In the genomic region with DNA sequence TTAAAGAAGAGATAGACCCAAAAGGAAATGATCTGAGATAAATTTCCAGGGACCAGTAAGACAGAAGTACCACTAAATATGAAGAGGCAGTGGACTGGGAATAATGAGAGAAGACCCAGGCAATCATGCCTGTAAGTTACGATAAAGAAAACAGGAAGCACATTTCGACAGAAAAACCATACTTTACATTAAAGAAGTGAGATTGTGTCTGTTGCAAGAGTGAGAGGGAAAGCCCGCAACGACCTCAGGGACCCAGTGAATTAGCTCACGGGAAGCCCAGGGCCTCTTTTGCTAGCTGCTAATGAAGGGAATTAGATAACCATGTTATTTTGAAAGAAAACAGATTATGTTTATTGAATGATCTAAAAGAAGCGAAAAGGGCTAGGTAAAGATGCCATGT, we compare ENCODE assay signal across 12 cellular contexts. TPM values are rescaled to one million over a fixed set of nuclear protein-coding genes. Genes with fewer than 3 reads are reported as not detected.
DNase-seq lines count a peak whose midpoint lies in the region; ATAC-seq and TF ChIP-seq lines count a peak whose summit lies in the region.
"Had no signal": no experiment of that assay in that cellular context is flagged by ENCODE, and none has a peak within 500 bp of the region (broad histone marks: within the 10 kb centered on the region; RNA-seq: fewer than 3 reads in every experiment).

No MANE protein-coding gene starts in this region.

- H3K18ac ChIP-seq in mesenchymal stem cell (ENCODE audit: low read depth in 1 of 2, low read length in 2 of 2), result no peak overlapping the region

- no peak overlapping the region for H2BK5ac ChIP-seq in mesenchymal stem cell (ENCODE audit: low read depth, low read length, poor library complexity, severe bottlenecking)

- H3K4me1 ChIP-seq in mesenchymal stem cell (ENCODE audit: control insufficient read depth, insufficient read depth, low read depth, low read length), result no peaks in the 10 kb centered on the region

- no peaks in the 10 kb centered on the region for H3K9me3 ChIP-seq in mesenchymal stem cell (ENCODE audit: control insufficient read depth, low read length)

- H3K4me3 ChIP-seq in mesenchymal stem cell (ENCODE audit: insufficient read depth in 1 of 2, low read depth in 1 of 2, low read length in 2 of 2), result no peak overlapping the region

- ATAC-seq in HG03520 (IDR thresholded peaks at IDR 0.05; ENCODE audit: unreplicated experiment) (no peak), GM18858 (IDR thresholded peaks at IDR 0.05; ENCODE audit: unreplicated experiment) (no peak)
- ATAC-seq: left colon had no signal

- no peak overlapping the region for H3K14ac ChIP-seq in mesenchymal stem cell (ENCODE audit: low read length in 2 of 2)

- no peak overlapping the region for H2BK15ac ChIP-seq in mesenchymal stem cell (ENCODE audit: low read depth, poor library complexity, severe bottlenecking)

- H4K91ac ChIP-seq in mesenchymal stem cell (ENCODE audit: low read length), result no peak overlapping the region

- H4K8ac ChIP-seq in mesenchymal stem cell (ENCODE audit: low read length), result no peak overlapping the region

- no peak overlapping the region for H2AK5ac ChIP-seq in mesenchymal stem cell (ENCODE audit: low read length, severe bottlenecking)

- H3K27ac ChIP-seq in mesenchymal stem cell (ENCODE audit: low read length, poor library complexity, severe bottlenecking), result no peak overlapping the region
- H3K27ac ChIP-seq: brain microvascular endothelial cell had no signal

- 85% methylated on average over 4 of the region's 6 CpGs for WGBS in mesenchymal stem cell

- no peak for TF ChIP-seq CTCF in GM20000 (IDR thresholded peaks at IDR 0.05; ENCODE audit: extremely low read depth, missing control alignments)

- no peak overlapping the region for H3K23ac ChIP-seq in mesenchymal stem cell (ENCODE audit: low read length in 2 of 2)

- no peak overlapping the region for H2BK12ac ChIP-seq in mesenchymal stem cell (ENCODE audit: low read length in 2 of 2)

- H3K79me1 ChIP-seq in mesenchymal stem cell (replicated peaks; ENCODE audit: low read length, poor library complexity, severe bottlenecking), result no peaks in the 10 kb centered on the region

- H3K36me3 ChIP-seq in mesenchymal stem cell (ENCODE audit: control insufficient read depth in 1 of 2, insufficient read depth in 2 of 2, low read depth in 1 of 2, low read length in 2 of 2), result no peaks in the 10 kb centered on the region
- H3K36me3 ChIP-seq: brain microvascular endothelial cell had no signal

- no peak overlapping the region for H3K4me2 ChIP-seq in mesenchymal stem cell (ENCODE audit: low read length, poor library complexity, severe bottlenecking)

- DNase-seq in CMK (ENCODE audit: low read depth) (peak; percentile 63), GM20000 (ENCODE audit: low spot score) (peak; percentile 36), NOMO-1 treated with dmso at 0.1 percent for 144 hours (lab: John Stamatoyannopoulos, UW; ENCODE audit: unreplicated experiment) (peak; percentile 87), cardiac septum (ENCODE audit: low spot score) (peak; percentile 84), mesenchymal stem cell (no peak)
- DNase-seq in activated CD8-positive, alpha-beta memory T cell treated with anti-CD3 and anti-CD28 coated beads, Interleukin-2, amount 50 U/mL, for 48 hours, result no peak
- DNase-seq: brain microvascular endothelial cell, left colon, NCI-H1092, right cardiac atrium had no signal

- no peak overlapping the region for H3K4ac ChIP-seq in mesenchymal stem cell (ENCODE audit: low read depth in 1 of 2, low read length in 2 of 2)

- no peak overlapping the region for H2BK120ac ChIP-seq in mesenchymal stem cell (ENCODE audit: low read depth, low read length)

- peaks cover 0 to 9% of the 10 kb centered on the region in 2 experiments for H3K27me3 ChIP-seq in mesenchymal stem cell (ENCODE audit: control insufficient read depth in 1 of 2, insufficient read depth in 1 of 2, low read length in 2 of 2)
- H3K27me3 ChIP-seq: brain microvascular endothelial cell had no signal

- intact Hi-C loops in cardiac septum (cut with DNase I), result no loop called here

- H2AFZ ChIP-seq in mesenchymal stem cell (ENCODE audit: low read depth, low read length), result no peak overlapping the region

- no peak overlapping the region for H3K9ac ChIP-seq in mesenchymal stem cell (ENCODE audit: low read length)

RNA-seq across cellular contexts. Expression of gene ACSL1, which starts 28.9 kb away (rescaled TPM):
- total RNA-seq in cardiac septum, result 98.6 TPM
- 4.3 TPM for polyA plus RNA-seq in mesenchymal stem cell (2013, experiment 1 of 2)
- 4.5 TPM for polyA plus RNA-seq in mesenchymal stem cell (2013, experiment 2 of 2)

Comparison
In these comparisons a context has a peak if more than half of its experiments do, and no peak if none do; other contexts are left out.
1. DNase-seq: peak in CMK (single experiment), GM20000 (single experiment), NOMO-1 treated with dmso at 0.1 percent for 144 hours (single experiment) and cardiac septum (single experiment); none in activated CD8-positive, alpha-beta memory T cell treated with anti-CD3 and anti-CD28 coated beads, Interleukin-2, amount 50 U/mL, for 48 hours (single experiment) and mesenchymal stem cell (single experiment).